In genomic region chr1:27402349-27402754, GRCh38 we compare ENCODE assay signal across 1 cellular context.
A peak's percentile ranks its signal among the peaks of the same experiment; 100 is the strongest.
TF ChIP-seq lines count a peak whose summit lies in the region.

No MANE protein-coding gene starts in this region.

TF ChIP-seq in HepG2, 621 proteins besides CTCF, POLR2A, EP300 and RAD21 (continues in another document):
- TF ChIP-seq SMAD1 (CRISPR knock-in tag; IDR thresholded peaks at IDR 0.05; ENCODE audit: borderline replicate concordance, low read depth) (no peak), WIZ (CRISPR knock-in tag; IDR thresholded peaks at IDR 0.05) (no peak), PAWR (CRISPR knock-in tag; IDR thresholded peaks at IDR 0.05; ENCODE audit: borderline replicate concordance) (no peak), ZNF362 (CRISPR knock-in tag; IDR thresholded peaks at IDR 0.05; ENCODE audit: borderline replicate concordance) (no peak), POLR2AphosphoS5 (IDR thresholded peaks at IDR 0.05; ENCODE audit: low read depth, low read length) (peak; percentile 46; the same call in 1 of the 2 replicates), ZKSCAN8 (CRISPR knock-in tag; IDR thresholded peaks at IDR 0.05; ENCODE audit: borderline replicate concordance) (no peak), ERF (CRISPR knock-in tag; IDR thresholded peaks at IDR 0.05) (0 out of 2 replicates have a peak, but pooled peaks have one; percentile 18), FOXA3 (CRISPR knock-in tag; IDR thresholded peaks at IDR 0.05) (no peak), ARID3A (IDR thresholded peaks at IDR 0.05; ENCODE audit: low read depth, low read length) (no peak), ZNF839 (CRISPR knock-in tag; IDR thresholded peaks at IDR 0.05; ENCODE audit: borderline replicate concordance) (no peak), CHD2 (IDR thresholded peaks at IDR 0.05; ENCODE audit: low read depth, low read length) (no peak), ELF3 (CRISPR knock-in tag; IDR thresholded peaks at IDR 0.05) (peak; percentile 22; the same call in 1 of the 2 replicates), GABPB1 (CRISPR knock-in tag; IDR thresholded peaks at IDR 0.05) (no peak), HOXA3 (CRISPR knock-in tag; IDR thresholded peaks at IDR 0.05) (no peak), ZNF430 (CRISPR knock-in tag; IDR thresholded peaks at IDR 0.05) (no peak), SNAPC2 (CRISPR knock-in tag; IDR thresholded peaks at IDR 0.05) (0 out of 2 replicates have a peak, but pooled peaks have one; percentile 25), TP53 (CRISPR knock-in tag; conservative IDR thresholded peaks at IDR 0.05) (no peak), RBM22 (optimal IDR thresholded peaks at IDR 0.05; ENCODE audit: low read length) (peak; percentile 85), ZNF687 (CRISPR knock-in tag; IDR thresholded peaks at IDR 0.05) (peak; percentile 32; the same call in 1 of the 2 replicates), ZNF614 (CRISPR knock-in tag; IDR thresholded peaks at IDR 0.05; ENCODE audit: borderline replicate concordance) (no peak), BHLHE40 (IDR thresholded peaks at IDR 0.05; ENCODE audit: low read length) (peak; percentile 61), TEAD3 (CRISPR knock-in tag; optimal IDR thresholded peaks at IDR 0.05; ENCODE audit: borderline replicate concordance) (peak; percentile 41), AGO2 (optimal IDR thresholded peaks at IDR 0.05; ENCODE audit: low read depth, low read length) (peak; percentile 85), CSRNP1 (CRISPR knock-in tag; IDR thresholded peaks at IDR 0.05) (0 out of 2 replicates have a peak, but pooled peaks have one; percentile 30), ZNF775 (CRISPR knock-in tag; IDR thresholded peaks at IDR 0.05; ENCODE audit: borderline replicate concordance) (no peak), FOXK1 (CRISPR knock-in tag; IDR thresholded peaks at IDR 0.05; ENCODE audit: borderline replicate concordance, low read depth) (0 out of 2 replicates have a peak, but pooled peaks have one; percentile 17), STAG1 (CRISPR knock-in tag; IDR thresholded peaks at IDR 0.05) (peak; percentile 63), DMAP1 (CRISPR knock-in tag; IDR thresholded peaks at IDR 0.05) (no peak), ZNF781 (CRISPR knock-in tag; IDR thresholded peaks at IDR 0.05; ENCODE audit: borderline replicate concordance, not compliant biosample characterization) (no peak), U2AF2 (IDR thresholded peaks at IDR 0.05; ENCODE audit: low read depth, low read length) (no peak), MAFF (IDR thresholded peaks at IDR 0.05; ENCODE audit: low read depth, low read length) (no peak), ZNF331 (CRISPR knock-in tag; IDR thresholded peaks at IDR 0.05) (no peak), KLF6 (CRISPR knock-in tag; IDR thresholded peaks at IDR 0.05) (no peak), PHF20 (CRISPR knock-in tag; IDR thresholded peaks at IDR 0.05) (no peak), ZNF549 (CRISPR knock-in tag; IDR thresholded peaks at IDR 0.05) (no peak), REPIN1 (CRISPR knock-in tag; IDR thresholded peaks at IDR 0.05; ENCODE audit: borderline replicate concordance, low read depth) (0 out of 2 replicates have a peak, but pooled peaks have one; percentile 28), KDM2A (CRISPR knock-in tag; IDR thresholded peaks at IDR 0.05; ENCODE audit: borderline replicate concordance, low read depth) (peak; percentile 63; the same call in 1 of the 2 replicates), ZBTB7B (CRISPR knock-in tag; IDR thresholded peaks at IDR 0.05) (no peak), FLYWCH1 (CRISPR knock-in tag; IDR thresholded peaks at IDR 0.05) (no peak), ZNF263 (CRISPR knock-in tag; IDR thresholded peaks at IDR 0.05) (peak; percentile 63; the same call in 1 of the 2 replicates), ZBTB43 (CRISPR knock-in tag; conservative IDR thresholded peaks at IDR 0.05) (no peak), ZNF768 (CRISPR knock-in tag; IDR thresholded peaks at IDR 0.05) (0 out of 2 replicates have a peak, but pooled peaks have one; percentile 17), ZBTB2 (CRISPR knock-in tag; IDR thresholded peaks at IDR 0.05; ENCODE audit: low read depth) (no peak), MYC (CRISPR knock-in tag; IDR thresholded peaks at IDR 0.05; ENCODE audit: borderline replicate concordance) (peak; percentile 23; the same call in 1 of the 2 replicates), ZNF629 (CRISPR knock-in tag; conservative IDR thresholded peaks at IDR 0.05) (no peak), PRPF4 (IDR thresholded peaks at IDR 0.05; ENCODE audit: low read depth, low read length, poor library complexity, severe bottlenecking) (no peak), DNMT3B (CRISPR knock-in tag; conservative IDR thresholded peaks at IDR 0.05) (no peak), ZSCAN5A (CRISPR knock-in tag; IDR thresholded peaks at IDR 0.05; ENCODE audit: borderline replicate concordance) (no peak), PATZ1 (CRISPR knock-in tag; IDR thresholded peaks at IDR 0.05) (0 out of 2 replicates have a peak, but pooled peaks have one; percentile 4), GATA4 (IDR thresholded peaks at IDR 0.05; ENCODE audit: borderline replicate concordance, low read depth) (no peak), ZBTB26 (CRISPR knock-in tag; IDR thresholded peaks at IDR 0.05; ENCODE audit: borderline replicate concordance) (no peak)
